20 cellular contexts compared by ENCODE assay signal in genomic region chr10:99828464-99828863, GRCh38. TPM values are rescaled to one million over a fixed set of nuclear protein-coding genes. Genes with fewer than 3 reads are reported as not detected.
DNase-seq lines count a peak whose midpoint lies in the region; ATAC-seq, FAIRE-seq and TF ChIP-seq lines count a peak whose summit lies in the region.
"Had no signal": no experiment of that assay in that cellular context is flagged by ENCODE, and none has a peak within 500 bp of the region (broad histone marks: within the 10 kb centered on the region; RNA-seq: fewer than 3 reads in every experiment).

No MANE protein-coding gene starts in this region.

- in situ Hi-C loops in GM12878 (cut with MboI): no loop called here

- intact Hi-C loops in activated CD4-positive, alpha-beta memory T cell treated with anti-CD3 and anti-CD28 coated beads for 36 hours (cut with micrococcal nuclease): no loop called here
- intact Hi-C loops in GM12878 (cut with micrococcal nuclease; ENCODE audit: unreplicated experiment): no loop called here
- intact Hi-C loops in naive thymus-derived CD4-positive, alpha-beta T cell (cut with micrococcal nuclease): no loop called here

- H4K20me1 ChIP-seq in GM12878 (ENCODE audit: control insufficient read depth, insufficient read depth): no peaks in the 10 kb centered on the region
- H4K20me1 ChIP-seq: BLaER1 had no signal

- RAD21 ChIA-PET in GM12878 (lab: Charles Lee; ENCODE audit: unreplicated experiment): no interaction called here

- H3K27ac Mint-ChIP-seq in activated CD4-positive, alpha-beta memory T cell treated with anti-CD3 and anti-CD28 coated beads, Interleukin-2, amount 10 ng/mL, durations not matched to agents 7 days and 5 days: peak overlapping the region; percentile 81
- H3K27ac Mint-ChIP-seq in activated CD4-positive, alpha-beta memory T cell treated with anti-CD3 and anti-CD28 coated beads for 36 hours: no peak overlapping the region
- no peak overlapping the region for H3K27ac Mint-ChIP-seq in naive thymus-derived CD4-positive, alpha-beta T cell

- WGBS in GM12878 (ENCODE audit: insufficient coverage, insufficient replicate concordance, low lambda C conversion rate, missing lambda C conversion rate): 30% methylated on average over 2 of the region's 2 CpGs

- no peak for TF ChIP-seq RAD21 in GM12878 (IDR thresholded peaks at IDR 0.05; ENCODE audit: insufficient read depth, low read depth, low read length)

- peaks cover 22% of the 10 kb centered on the region for H3K9me3 Mint-ChIP-seq in activated CD4-positive, alpha-beta memory T cell treated with anti-CD3 and anti-CD28 coated beads, Interleukin-2, amount 10 ng/mL, durations not matched to agents 7 days and 5 days
- peaks cover 9% of the 10 kb centered on the region for H3K9me3 Mint-ChIP-seq in activated CD4-positive, alpha-beta memory T cell treated with anti-CD3 and anti-CD28 coated beads for 36 hours
- H3K9me3 Mint-ChIP-seq in naive thymus-derived CD4-positive, alpha-beta T cell: peaks cover 0 to 10% (median 7%) of the 10 kb centered on the region in 11 donors

- CTCF ChIA-PET in activated CD4-positive, alpha-beta memory T cell treated with anti-CD3 and anti-CD28 coated beads, Interleukin-2, amount 10 ng/mL, durations not matched to agents 7 days and 5 days (lab: Charles Lee): interaction anchor here (0.6 to 2.3 kb wide), 5 partner anchors 18 to 413 kb away, joined by 3 to 17 read pairs (median 4); partner anchors contain the start of genes COX15 and CUTC
- CTCF ChIA-PET in activated CD4-positive, alpha-beta memory T cell treated with anti-CD3 and anti-CD28 coated beads for 36 hours (lab: Charles Lee): interaction anchor here (1.0 to 2.8 kb wide), 3 partner anchors 17 to 218 kb away, joined by 3 to 12 read pairs (median 8); partner anchors contain the start of gene DNMBP
- CTCF ChIA-PET in GM12878 (lab: Yijun Ruan, JAX): interaction anchor here (0.9 kb wide), 1 partner anchor 367 kb away, joined by 4 read pairs; no protein-coding TSS in a partner anchor
- CTCF ChIA-PET in naive thymus-derived CD4-positive, alpha-beta T cell (lab: Charles Lee): no interaction called here

- H3K27ac ChIP-seq in GM12878 (ENCODE audit: control insufficient read depth, insufficient read depth): no peak overlapping the region
- no peak overlapping the region for H3K27ac ChIP-seq in naive thymus-derived CD4-positive, alpha-beta T cell (ENCODE audit: low read depth, low read length)
- H3K27ac ChIP-seq: BLaER1, GM23248, KMS-11, SJSA1 had no signal

- H3K4me1 ChIP-seq in GM12878 (ENCODE audit: control insufficient read depth, insufficient read depth, low read length): no peaks in the 10 kb centered on the region
- peaks cover 0 to 5% of the 10 kb centered on the region in 2 donors for H3K4me1 ChIP-seq in naive thymus-derived CD4-positive, alpha-beta T cell (ENCODE audit: control insufficient read depth in 2 of 2, insufficient read depth in 2 of 2, low read length in 2 of 2)
- H3K4me1 ChIP-seq: SJSA1 had no signal

- no peak for TF ChIP-seq POLR2A in GM12878 (IDR thresholded peaks at IDR 0.05; ENCODE audit: low read depth, low read length)

- H3K79me2 ChIP-seq in GM12878 (ENCODE audit: control insufficient read depth, insufficient read depth, low read length): no peaks in the 10 kb centered on the region

- H3K4me1 Mint-ChIP-seq in activated CD4-positive, alpha-beta memory T cell treated with anti-CD3 and anti-CD28 coated beads, Interleukin-2, amount 10 ng/mL, durations not matched to agents 7 days and 5 days: peaks cover 28% of the 10 kb centered on the region
- peaks cover 11% of the 10 kb centered on the region for H3K4me1 Mint-ChIP-seq in activated CD4-positive, alpha-beta memory T cell treated with anti-CD3 and anti-CD28 coated beads for 36 hours (ENCODE audit: low read depth)
- peaks cover 0 to 8% (median 0%) of the 10 kb centered on the region in 7 donors for H3K4me1 Mint-ChIP-seq in naive thymus-derived CD4-positive, alpha-beta T cell

- no TSS peak for BruUV-seq in GM12878 (replicated peaks; lab: Mats Ljungman, UMichigan)

- H3K27me3 Mint-ChIP-seq in activated CD4-positive, alpha-beta memory T cell treated with anti-CD3 and anti-CD28 coated beads, Interleukin-2, amount 10 ng/mL, durations not matched to agents 7 days and 5 days: no peaks in the 10 kb centered on the region
- no peaks in the 10 kb centered on the region for H3K27me3 Mint-ChIP-seq in activated CD4-positive, alpha-beta memory T cell treated with anti-CD3 and anti-CD28 coated beads for 36 hours
- no peaks in the 10 kb centered on the region for H3K27me3 Mint-ChIP-seq in naive thymus-derived CD4-positive, alpha-beta T cell

- TF ChIP-seq CTCF in GM12878 (IDR thresholded peaks at IDR 0.05 in 2 of 3, conservative IDR thresholded peaks at IDR 0.05 in 1 of 3; ENCODE audit: control insufficient read depth in 2 of 3, extremely low read depth in 1 of 3, insufficient read depth in 1 of 3, low read depth in 3 of 3, low read length in 3 of 3): no peak

- no peak for FAIRE-seq in GM12878 (lab: Jason Lieb, UNC)
- FAIRE-seq in HTR-8/SVneo (lab: Jason Lieb, UNC): no peak
- FAIRE-seq: G401.6, GM12891 had no signal

- TF ChIP-seq EP300 in GM12878 (IDR thresholded peaks at IDR 0.05; ENCODE audit: borderline replicate concordance in 1 of 2, control insufficient read depth in 1 of 2, low read depth in 2 of 2, low read length in 2 of 2): no peak

- no peak overlapping the region for H3K4me3 Mint-ChIP-seq in activated CD4-positive, alpha-beta memory T cell treated with anti-CD3 and anti-CD28 coated beads, Interleukin-2, amount 10 ng/mL, durations not matched to agents 7 days and 5 days
- H3K4me3 Mint-ChIP-seq in activated CD4-positive, alpha-beta memory T cell treated with anti-CD3 and anti-CD28 coated beads for 36 hours: no peak overlapping the region
- H3K4me3 Mint-ChIP-seq in naive thymus-derived CD4-positive, alpha-beta T cell: no peak overlapping the region

- POLR2A ChIA-PET in activated CD4-positive, alpha-beta memory T cell treated with anti-CD3 and anti-CD28 coated beads, Interleukin-2, amount 10 ng/mL, durations not matched to agents 7 days and 5 days (lab: Charles Lee): interaction anchor here (0.8 to 3.1 kb wide), 3 partner anchors 15 to 96 kb away, joined by 3 to 14 read pairs (median 4); partner anchors contain the start of genes COX15 and CUTC
- POLR2A ChIA-PET in activated CD4-positive, alpha-beta memory T cell treated with anti-CD3 and anti-CD28 coated beads for 36 hours (lab: Charles Lee): no interaction called here
- POLR2A ChIA-PET in GM12878 (lab: Charles Lee): interaction anchor here (0.6 kb wide), 1 partner anchor 102 kb away, joined by 6 read pairs; no protein-coding TSS in a partner anchor
- POLR2A ChIA-PET in naive thymus-derived CD4-positive, alpha-beta T cell (lab: Charles Lee): no interaction called here

- peak; percentile 60 for ATAC-seq in GM12878
- peak; percentile 31 for ATAC-seq in naive thymus-derived CD4-positive, alpha-beta T cell
- ATAC-seq: PC-3 had no signal

- no peak overlapping the region for H2AFZ ChIP-seq in GM12878 (ENCODE audit: control insufficient read depth, low read depth, low read length)
- H2AFZ ChIP-seq: GM23248 had no signal

- no peak overlapping the region for H3K4me2 ChIP-seq in GM12878 (ENCODE audit: control insufficient read depth, insufficient read depth)
- H3K4me2 ChIP-seq: BLaER1, KMS-11 had no signal

- H3K4me3 ChIP-seq in Jurkat, Clone E6-1 (ENCODE audit: low read length): no peak overlapping the region
- no peak overlapping the region for H3K4me3 ChIP-seq in GM12878
- H3K4me3 ChIP-seq in naive thymus-derived CD4-positive, alpha-beta T cell (ENCODE audit: low read length): no peak overlapping the region
- H3K4me3 ChIP-seq: BLaER1, GM23248, SJSA1 had no signal

- peaks cover 18% of the 10 kb centered on the region for H3K36me3 Mint-ChIP-seq in activated CD4-positive, alpha-beta memory T cell treated with anti-CD3 and anti-CD28 coated beads, Interleukin-2, amount 10 ng/mL, durations not matched to agents 7 days and 5 days (ENCODE audit: low read depth)
- peaks cover 3% of the 10 kb centered on the region for H3K36me3 Mint-ChIP-seq in activated CD4-positive, alpha-beta memory T cell treated with anti-CD3 and anti-CD28 coated beads for 36 hours
- H3K36me3 Mint-ChIP-seq in naive thymus-derived CD4-positive, alpha-beta T cell: peaks cover 0 to 27% (median 16%) of the 10 kb centered on the region in 5 donors

- peak; percentile 49 for DNase-seq in activated CD4-positive, alpha-beta memory T cell treated with anti-CD3 and anti-CD28 coated beads, Interleukin-2, amount 10 ng/mL, durations not matched to agents 7 days and 5 days
- no peak for DNase-seq in activated CD4-positive, alpha-beta memory T cell treated with anti-CD3 and anti-CD28 coated beads for 36 hours
- DNase-seq in Jurkat, Clone E6-1 (ENCODE audit: low read depth, low spot score): peak; percentile 86
- DNase-seq in GM12878 (ENCODE audit: low read depth, low spot score) (peak; percentile 12), NCI-H1930 (lab: John Stamatoyannopoulos, UW) (no peak), HTR-8/SVneo (ENCODE audit: insufficient read length, low spot score) (no peak), cortex of kidney (lab: John Stamatoyannopoulos, UW) (no peak)
- DNase-seq in naive thymus-derived CD4-positive, alpha-beta T cell: no peak
- DNase-seq: 8988T, DMS79 treated with DMSO at 0.1 percent for 48 hours, NCI-H1105 treated with DMSO at 0.1 percent for 48 hours, NCI-H1694 treated with DMSO at 0.1 percent for 48 hours, NCI-H748 treated with DMSO at 0.1 percent for 48 hours had no signal

- H3K9ac ChIP-seq in GM12878 (ENCODE audit: control insufficient read depth, insufficient read depth, low read length): no peak overlapping the region
- H3K9ac ChIP-seq: BLaER1, GM23248, KMS-11 had no signal

- H3K9me3 ChIP-seq in GM12878 (replicated peaks; ENCODE audit: control insufficient read depth, insufficient read depth, low read length): no peaks in the 10 kb centered on the region; the same call in 2 of the 3 replicates
- peaks cover 0 to 10% (median 7%) of the 10 kb centered on the region in 3 experiments for H3K9me3 ChIP-seq in naive thymus-derived CD4-positive, alpha-beta T cell (ENCODE audit: control insufficient read depth in 2 of 3, low read length in 3 of 3)

- H3K27me3 ChIP-seq in GM12878 (replicated peaks in 1 of 2; ENCODE audit: control insufficient read depth in 2 of 2, insufficient read depth in 2 of 2, low read length in 1 of 2): no peaks in the 10 kb centered on the region
- H3K27me3 ChIP-seq in naive thymus-derived CD4-positive, alpha-beta T cell (ENCODE audit: control insufficient read depth in 2 of 2, insufficient read depth in 2 of 2, low read length in 2 of 2): no peaks in the 10 kb centered on the region
- H3K27me3 ChIP-seq: BLaER1, SJSA1 had no signal

- SMC1A ChIA-PET in GM12878 (lab: Charles Lee; ENCODE audit: uncharacterized antibody, unreplicated experiment): interaction anchor here (1.1 kb wide), 1 partner anchor 256 kb away, joined by 3 read pairs; no protein-coding TSS in a partner anchor

- no peaks in the 10 kb centered on the region for H3K36me3 ChIP-seq in GM12878 (ENCODE audit: control insufficient read depth in 2 of 2, insufficient read depth in 2 of 2, low read length in 1 of 2)
- H3K36me3 ChIP-seq in naive thymus-derived CD4-positive, alpha-beta T cell (ENCODE audit: control insufficient read depth in 2 of 3, insufficient read depth in 3 of 3, low read length in 3 of 3): no peaks in the 10 kb centered on the region
- H3K36me3 ChIP-seq: BLaER1, SJSA1 had no signal

RNA-seq across cellular contexts. Expression of gene ABCC2, which starts 46.0 kb away (rescaled TPM):
- under 1 TPM; 0.73 to 0.95 TPM for total RNA-seq in activated CD4-positive, alpha-beta memory T cell treated with anti-CD3 and anti-CD28 coated beads, Interleukin-2, amount 10 ng/mL, durations not matched to agents 7 days and 5 days
- under 1 TPM; 0.57 to 0.82 TPM for total RNA-seq in activated CD4-positive, alpha-beta memory T cell treated with anti-CD3 and anti-CD28 coated beads for 36 hours
- polyA plus RNA-seq in Jurkat, Clone E6-1 (2012; ENCODE audit: insufficient read depth, insufficient read length): 0.86 TPM
- total RNA-seq in GM12878 (2013; cell fraction: nucleolus; rRNA removed): 4.8 and 7.1 TPM in 2 replicates
- total RNA-seq in GM12878 (2014; rRNA removed) (0.11 and 0.93 TPM in 2 replicates), GM12878 (2014; rRNA removed; fragmentation: Illumina TruSeq; extraction: Trizol) (0.28 and 0.36 TPM in 2 replicates), GM12878 (2021) (0.24 and 0.64 TPM in 2 replicates)
- polyA plus RNA-seq in GM12878 (2011; ENCODE audit: low read depth): 0.37 TPM
- polyA plus RNA-seq in GM12878 (2011; rRNA removed) (0.95 and 1.1 TPM in 2 replicates), GM12878 (2014; fragmentation: Illumina TruSeq; extraction: Trizol) (0.14 and 0.35 TPM in 2 replicates), GM12878 (2014; fragmentation: Nextera tagmentation; extraction: Ambion mirVana) (under 1 TPM; 0.02 to 0.18 TPM), GM12878 (2014; rRNA removed) (0.19 and 0.22 TPM in 2 replicates), GM12878 (2016; fragmentation: Nextera tagmentation; extraction: Ambion mirVana) (under 1 TPM; 0.20 to 0.21 TPM)
- 0.43 and 0.64 TPM in 2 replicates for polyA plus RNA-seq in GM12878 (2011; cell fraction: cytosol; rRNA removed)
- polyA plus RNA-seq in GM12878 (2011; cell fraction: nucleus; rRNA removed): 2.4 and 3.6 TPM in 2 replicates
- 0.18 and 0.31 TPM in 2 replicates for polyA plus RNA-seq in GM12878 (2012)
- 1.2 and 1.4 TPM in 2 replicates for polyA minus RNA-seq in GM12878 (2011; rRNA and poly(A)+ RNA removed)
- polyA minus RNA-seq in GM12878 (2011; cell fraction: cytosol; rRNA and poly(A)+ RNA removed): 2.3 and 4.1 TPM in 2 replicates
- polyA minus RNA-seq in GM12878 (2011; cell fraction: nucleus; rRNA and poly(A)+ RNA removed): 2.0 and 2.2 TPM in 2 replicates
- total RNA-seq in naive thymus-derived CD4-positive, alpha-beta T cell: 1 to 10 TPM; 1.3 to 7.6 (median 4.2) TPM
- polyA plus RNA-seq in naive thymus-derived CD4-positive, alpha-beta T cell: 1 to 10 TPM in 1 of 2 donors, under 1 TPM in 1; 0.95 to 1.0 TPM

Comparison
In these comparisons a context has a peak if more than half of its experiments do, and no peak if none do; other contexts are left out.
1. DNase-seq: peak in activated CD4-positive, alpha-beta memory T cell treated with anti-CD3 and anti-CD28 coated beads, Interleukin-2, amount 10 ng/mL, durations not matched to agents 7 days and 5 days (single experiment), Jurkat, Clone E6-1 (single experiment) and GM12878 (single experiment); none in activated CD4-positive, alpha-beta memory T cell treated with anti-CD3 and anti-CD28 coated beads for 36 hours (single experiment), naive thymus-derived CD4-positive, alpha-beta T cell (0 of 9), NCI-H1930 (0 of 2), HTR-8/SVneo (single experiment) and cortex of kidney (single experiment).
2. POLR2A ChIA-PET loops: an anchor here in activated CD4-positive, alpha-beta memory T cell treated with anti-CD3 and anti-CD28 coated beads, Interleukin-2, amount 10 ng/mL, durations not matched to agents 7 days and 5 days (0.8 to 3.1 kb wide) and GM12878 (0.6 kb wide); none called in activated CD4-positive, alpha-beta memory T cell treated with anti-CD3 and anti-CD28 coated beads for 36 hours and naive thymus-derived CD4-positive, alpha-beta T cell.